In genomic region chr18:33606621-33607020, GRCh38 we compare ENCODE assay signal across 25 cellular contexts. TPM values are rescaled to one million over a fixed set of nuclear protein-coding genes. Genes with fewer than 3 reads are reported as not detected.
DNase-seq lines count a peak whose midpoint lies in the region; ATAC-seq and TF ChIP-seq lines count a peak whose summit lies in the region.
"Had no signal": no experiment of that assay in that cellular context is flagged by ENCODE, and none has a peak within 500 bp of the region (broad histone marks: within the 10 kb centered on the region; RNA-seq: fewer than 3 reads in every experiment).

No MANE protein-coding gene starts in this region.

- no peaks in the 10 kb centered on the region for H3K36me3 Mint-ChIP-seq in WTC11
- H3K36me3 Mint-ChIP-seq: activated naive CD8-positive, alpha-beta T cell; memory B cell; naive B cell had no signal

- no peak overlapping the region for H3K4me3 ChIP-seq in GM12864 (ENCODE audit: low read depth, low read length)
- H3K4me3 ChIP-seq in HFF-Myc (replicated peaks; ENCODE audit: low read depth, low read length), result no peak overlapping the region
- H3K4me3 ChIP-seq in mesendoderm (ENCODE audit: low read length), result no peak overlapping the region
- H3K4me3 ChIP-seq: coronary artery, pancreas, tibial artery had no signal

- TF ChIP-seq CTCF in GM12864 (IDR thresholded peaks at IDR 0.05; ENCODE audit: low read depth, low read length, missing control alignments), result peak; percentile 3
- peak; percentile 4 for TF ChIP-seq CTCF in HFF-Myc (IDR thresholded peaks at IDR 0.05; ENCODE audit: low read depth, low read length, missing control alignments)
- TF ChIP-seq CTCF in WTC11 (IDR thresholded peaks at IDR 0.05), result 0 out of 2 replicates have a peak, but pooled peaks have one; percentile 17

- no peak overlapping the region for H2BK5ac ChIP-seq in mesendoderm (ENCODE audit: low read length)

- H3K18ac ChIP-seq in mesendoderm (ENCODE audit: low read length), result no peak overlapping the region

- no peaks in the 10 kb centered on the region for H3K4me1 ChIP-seq in mesendoderm (ENCODE audit: control insufficient read depth, low read depth, low read length)
- H3K4me1 ChIP-seq: pancreas had no signal

- no peak overlapping the region for H4K8ac ChIP-seq in mesendoderm (ENCODE audit: low read depth, low read length)

- DNase-seq in GM12864 (ENCODE audit: low read depth) (no peak), HFF-Myc (ENCODE audit: extremely low read depth, low read depth) (no peak), WTC11 (ENCODE audit: low spot score) (no peak), mesendoderm (peak; percentile 67)
- DNase-seq in stimulated activated CD4-positive, alpha-beta T cell treated with anti-CD3 and anti-CD28 coated beads, Interleukin-4, amount 100 ng/mL, for 24 hours, result no peak
- no peak for DNase-seq in activated CD8-positive, alpha-beta memory T cell treated with anti-CD3 and anti-CD28 coated beads, Interleukin-2, amount 50 U/mL, for 48 hours
- DNase-seq: foreskin fibroblast; HFFc6; KBM-7; kidney glomerular epithelial cell; naive B cell; NCI-H1105; NCI-H2107; NCI-H526; pancreas; stimulated activated naive CD4-positive, alpha-beta T cell; T-helper 9 cell; tibial artery had no signal

- H2BK15ac ChIP-seq in mesendoderm (replicated peaks; ENCODE audit: low read depth), result no peak overlapping the region

- no peaks in the 10 kb centered on the region for H3K79me2 ChIP-seq in mesendoderm (ENCODE audit: control insufficient read depth, insufficient read depth, low read length)

- H3K27ac Mint-ChIP-seq in WTC11, result no peak overlapping the region
- H3K27ac Mint-ChIP-seq: activated naive CD8-positive, alpha-beta T cell; activated T-helper 1 cell treated with anti-CD3 and anti-CD28 coated beads, Interleukin-12 subunit alpha, Interleukin-12 subunit beta, Interleukin-2, Interleukin-4 antibody, amounts not matched to agents 30 ng/mL and 10 ng/mL and 1 ng/mL, durations not matched to agents 14 hours and 24 hours and 36 hours; HFFc6; memory B cell; naive B cell had no signal

- H2BK120ac ChIP-seq in mesendoderm (ENCODE audit: low read depth, low read length), result no peak overlapping the region

- no peaks in the 10 kb centered on the region for H3K36me3 ChIP-seq in mesendoderm (ENCODE audit: control insufficient read depth, insufficient read depth, low read length)
- H3K36me3 ChIP-seq: pancreas, tibial artery had no signal

- no peaks in the 10 kb centered on the region for H3K27me3 ChIP-seq in mesendoderm (ENCODE audit: insufficient read depth, low read length, poor library complexity)
- H3K27me3 ChIP-seq: pancreas, tibial artery had no signal

- H3K4ac ChIP-seq in mesendoderm (ENCODE audit: low read depth, low read length), result no peak overlapping the region

- CTCF ChIA-PET in WTC11 (lab: Charles Lee), result interaction anchor here (0.6 to 1.0 kb wide), 4 partner anchors 11 to 860 kb away, joined by 3 read pairs; no protein-coding TSS in a partner anchor

- no peaks in the 10 kb centered on the region for H3K9me3 Mint-ChIP-seq in WTC11

- H3K79me1 ChIP-seq in mesendoderm (ENCODE audit: low read length), result no peaks in the 10 kb centered on the region

- H3K27me3 Mint-ChIP-seq in WTC11 (ENCODE audit: low read depth), result no peaks in the 10 kb centered on the region
- H3K27me3 Mint-ChIP-seq: activated naive CD8-positive, alpha-beta T cell; memory B cell; naive B cell had no signal

- H3K9ac ChIP-seq in mesendoderm (ENCODE audit: low read length), result no peak overlapping the region

- no peak overlapping the region for H3K27ac ChIP-seq in mesendoderm (ENCODE audit: low read depth, low read length)
- H3K27ac ChIP-seq: coronary artery, pancreas, tibial artery had no signal

- peak; percentile 94 for ATAC-seq in WTC11
- ATAC-seq in HG03045 (IDR thresholded peaks at IDR 0.05; ENCODE audit: unreplicated experiment), result no peak
- ATAC-seq: activated CD4-positive, CD25-positive, alpha-beta regulatory T cell treated with anti-CD3 and anti-CD28 coated beads, Interleukin-2, amount 50 U/mL, for 24 hours; pancreas had no signal

- no peak overlapping the region for H3K56ac ChIP-seq in mesendoderm (ENCODE audit: low read length)

- no peak overlapping the region for H3K4me2 ChIP-seq in mesendoderm (ENCODE audit: low read length)

- H4K5ac ChIP-seq in mesendoderm (ENCODE audit: low read length), result no peak overlapping the region

- H3K23ac ChIP-seq in mesendoderm (ENCODE audit: low read length), result no peak overlapping the region

- no peak overlapping the region for H3K4me3 Mint-ChIP-seq in WTC11
- H3K4me3 Mint-ChIP-seq: activated naive CD8-positive, alpha-beta T cell; activated T-helper 1 cell treated with anti-CD3 and anti-CD28 coated beads, Interleukin-12 subunit alpha, Interleukin-12 subunit beta, Interleukin-2, Interleukin-4 antibody, amounts not matched to agents 30 ng/mL and 10 ng/mL and 1 ng/mL, durations not matched to agents 14 hours and 24 hours and 36 hours; HFFc6; memory B cell; naive B cell had no signal

- peaks cover 5% of the 10 kb centered on the region for H3K4me1 Mint-ChIP-seq in WTC11
- H3K4me1 Mint-ChIP-seq: memory B cell, naive B cell had no signal

- H2AK5ac ChIP-seq in mesendoderm (ENCODE audit: low read length), result no peak overlapping the region

- POLR2A ChIA-PET in WTC11 (lab: Charles Lee), result no interaction called here

TF ChIP-seq in WTC11, 78 proteins besides CTCF, POLR2A, EP300 and RAD21 (continues in another document):
- no peak for TF ChIP-seq ZSCAN18 (CRISPR knock-in tag; IDR thresholded peaks at IDR 0.05)
- no peak for TF ChIP-seq E2F1 (CRISPR knock-in tag; IDR thresholded peaks at IDR 0.05)
- TF ChIP-seq USF2 (CRISPR knock-in tag; IDR thresholded peaks at IDR 0.05), result no peak
- TF ChIP-seq FOXP4 (CRISPR knock-in tag; IDR thresholded peaks at IDR 0.05), result no peak
- no peak for TF ChIP-seq AR (CRISPR knock-in tag; IDR thresholded peaks at IDR 0.05)
- TF ChIP-seq OVOL2 (CRISPR knock-in tag; IDR thresholded peaks at IDR 0.05; ENCODE audit: borderline replicate concordance), result no peak

RNA-seq across cellular contexts. Expression of gene ASXL3, which starts 28.6 kb away (rescaled TPM):
- 0.35 to 0.76 TPM (median 0.66 TPM) in 3 replicates for total RNA-seq in WTC11 (2021)
- polyA plus RNA-seq in mesendoderm (2013, experiment 1 of 2), result 0.13 TPM
- polyA plus RNA-seq in mesendoderm (2013, experiment 2 of 2), result 0.15 TPM
- total RNA-seq: activated T-helper 1 cell treated with anti-CD3 and anti-CD28 coated beads, Interleukin-12 subunit alpha, Interleukin-12 subunit beta, Interleukin-2, Interleukin-4 antibody, amounts not matched to agents 30 ng/mL and 10 ng/mL and 1 ng/mL, durations not matched to agents 14 hours and 24 hours and 36 hours; G401; HFFc6 had no signal
